20 cellular contexts compared by ENCODE assay signal in the genomic region with DNA sequence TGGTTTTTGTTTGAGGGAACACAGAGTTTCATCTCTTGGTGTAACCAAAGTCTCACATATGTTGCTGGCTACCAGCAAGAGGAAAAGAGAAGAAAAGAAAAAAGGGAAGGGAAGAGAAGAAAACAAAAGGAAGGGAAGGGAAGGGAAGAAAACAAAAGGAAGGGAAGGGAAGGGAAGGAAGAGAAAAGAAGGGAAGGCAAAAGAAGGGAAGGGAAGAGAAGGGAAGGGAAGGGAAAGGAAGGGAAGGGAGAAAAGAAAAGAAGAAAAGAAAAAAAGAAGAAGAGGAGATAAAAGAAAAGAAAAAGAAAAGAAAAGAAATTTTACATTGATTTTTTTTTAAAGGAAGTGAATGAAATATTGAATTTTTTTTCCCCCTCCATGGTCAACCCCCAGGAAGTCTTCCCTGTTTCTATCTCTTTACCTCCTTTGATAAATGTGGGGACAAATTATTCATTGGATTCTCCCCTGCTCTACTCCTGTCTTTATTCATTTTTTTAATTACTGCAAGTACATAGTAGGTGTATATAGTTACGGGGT.
DNase-seq lines count a peak whose midpoint lies in the region; ATAC-seq and TF ChIP-seq lines count a peak whose summit lies in the region.
"Had no signal": no experiment of that assay in that cellular context is flagged by ENCODE, and none has a peak within 500 bp of the region (broad histone marks: within the 10 kb centered on the region; RNA-seq: fewer than 3 reads in every experiment).

No MANE protein-coding gene starts in this region.

- no peak overlapping the region for H4K8ac ChIP-seq in trophoblast cell (ENCODE audit: low read depth, low read length)

- H2BK120ac ChIP-seq in trophoblast cell (ENCODE audit: insufficient read depth, low read length, poor library complexity): no peak overlapping the region

- H4K91ac ChIP-seq in trophoblast cell (ENCODE audit: low read depth, low read length): peak overlapping the region; percentile 5

- H3K27ac ChIP-seq in trophoblast cell (ENCODE audit: low read depth, low read length): no peak overlapping the region
- H3K27ac ChIP-seq: 22Rv1; A549; BLaER1 treated with 17β-estradiol and CSF1 and Interleukin-3, amounts not matched to agents 10 nM and 100 nM; C4-2B had no signal

- CTCF ChIA-PET in WTC11 (lab: Charles Lee): no interaction called here

- no peak overlapping the region for H4K12ac ChIP-seq in trophoblast cell (ENCODE audit: low read depth, low read length)

- no peaks in the 10 kb centered on the region for H3K4me1 Mint-ChIP-seq in activated CD4-positive, alpha-beta T cell treated with anti-CD3 and anti-CD28 coated beads, Interleukin-2, amount 10 ng/mL, durations not matched to agents 24 days and 14 days
- H3K4me1 Mint-ChIP-seq in stimulated activated naive CD8-positive, alpha-beta T cell treated with anti-CD3 and anti-CD28 coated beads, Interleukin-15, Interleukin-2, amounts not matched to agents 100 ng/mL and 50 ng/mL, for 24 hours (ENCODE audit: low read depth): no peaks in the 10 kb centered on the region
- peaks cover 15% of the 10 kb centered on the region for H3K4me1 Mint-ChIP-seq in WTC11
- H3K4me1 Mint-ChIP-seq: B cell had no signal

- no peak for ATAC-seq in stimulated activated naive CD8-positive, alpha-beta T cell treated with anti-CD3 and anti-CD28 coated beads, Interleukin-15, Interleukin-2, amounts not matched to agents 100 U/mL and 50 U/mL, for 24 hours
- ATAC-seq in WTC11: no peak
- ATAC-seq: A549; CD8-positive, alpha-beta T cell had no signal

- H3K4me2 ChIP-seq in trophoblast cell (ENCODE audit: low read length): no peak overlapping the region
- H3K4me2 ChIP-seq: BLaER1 treated with 17β-estradiol and CSF1 and Interleukin-3, amounts not matched to agents 10 nM and 100 nM had no signal

- H2AK5ac ChIP-seq in trophoblast cell (ENCODE audit: low read length): no peak overlapping the region

- no peaks in the 10 kb centered on the region for H3K79me1 ChIP-seq in trophoblast cell (ENCODE audit: low read length)

- no peak overlapping the region for H3K14ac ChIP-seq in trophoblast cell (ENCODE audit: low read length)

- POLR2A ChIA-PET in WTC11 (lab: Charles Lee): no interaction called here

- no peak overlapping the region for H3K4me3 ChIP-seq in trophoblast cell (ENCODE audit: low read depth, low read length)
- H3K4me3 ChIP-seq: A549; BLaER1 treated with 17β-estradiol and CSF1 and Interleukin-3, amounts not matched to agents 10 nM and 100 nM had no signal

- peaks cover 0 to 5% of the 10 kb centered on the region in 2 experiments for H3K4me1 ChIP-seq in trophoblast cell (ENCODE audit: control insufficient read depth in 1 of 2, insufficient read depth in 2 of 2, low read length in 2 of 2)
- H3K4me1 ChIP-seq: A549; BLaER1 treated with 17β-estradiol and CSF1 and Interleukin-3, amounts not matched to agents 10 nM and 100 nM; Caco-2 had no signal

- TF ChIP-seq CTCF in WTC11 (IDR thresholded peaks at IDR 0.05): no peak

- no peaks in the 10 kb centered on the region for H3K79me2 ChIP-seq in trophoblast cell (ENCODE audit: control insufficient read depth, insufficient read depth, low read length, poor library complexity)

- no peak overlapping the region for H3K27ac Mint-ChIP-seq in activated CD4-positive, alpha-beta T cell treated with anti-CD3 and anti-CD28 coated beads, Interleukin-2, amount 10 ng/mL, durations not matched to agents 24 days and 14 days
- peak overlapping the region; percentile 46 for H3K27ac Mint-ChIP-seq in stimulated activated naive CD8-positive, alpha-beta T cell treated with anti-CD3 and anti-CD28 coated beads, Interleukin-15, Interleukin-2, amounts not matched to agents 100 ng/mL and 50 ng/mL, for 24 hours
- H3K27ac Mint-ChIP-seq in WTC11: no peak overlapping the region
- H3K27ac Mint-ChIP-seq: B cell; CD4-positive, alpha-beta T cell; CD8-positive, alpha-beta T cell had no signal

- H3K27me3 ChIP-seq in trophoblast cell (ENCODE audit: insufficient read depth, low read length): no peaks in the 10 kb centered on the region
- H3K27me3 ChIP-seq: BLaER1 treated with 17β-estradiol and CSF1 and Interleukin-3, amounts not matched to agents 10 nM and 100 nM had no signal

- no peak overlapping the region for H2BK5ac ChIP-seq in trophoblast cell (ENCODE audit: low read depth, low read length, poor library complexity)

- H3K9me3 ChIP-seq in trophoblast cell (ENCODE audit: insufficient read depth, low read depth, low read length): no peaks in the 10 kb centered on the region
- H3K9me3 ChIP-seq: BLaER1 treated with 17β-estradiol and CSF1 and Interleukin-3, amounts not matched to agents 10 nM and 100 nM; Caco-2 had no signal

- peak; percentile 4 for DNase-seq in activated CD4-positive, alpha-beta T cell treated with anti-CD3 and anti-CD28 coated beads, Interleukin-2, amount 10 ng/mL, durations not matched to agents 24 days and 14 days
- no peak for DNase-seq in activated CD4-positive, alpha-beta T cell treated with anti-CD3 and anti-CD28 coated beads for 4 hours
- DNase-seq in stimulated activated naive CD8-positive, alpha-beta T cell treated with anti-CD3 and anti-CD28 coated beads, Interleukin-15, Interleukin-2, amounts not matched to agents 100 U/mL and 50 U/mL, for 24 hours: no peak
- DNase-seq in WTC11 (ENCODE audit: low spot score) (no peak), trophoblast cell (no peak), iPS-NIHi7 (ENCODE audit: extremely low spot score) (no peak)
- DNase-seq in stimulated activated naive CD4-positive, alpha-beta T cell (lab: John Stamatoyannopoulos, UW): no peak
- DNase-seq: AML-193; Caco-2; Calu3; CD4-positive, alpha-beta T cell; CD8-positive, alpha-beta T cell; DMS79 treated with DMSO at 0.1 percent for 48 hours; GF-D8 had no signal

- H3K18ac ChIP-seq in trophoblast cell (ENCODE audit: low read length): no peak overlapping the region

- no CpG with 5 or more reads among the region's 1 CpG for WGBS in trophoblast cell (ENCODE audit: extremely low coverage, insufficient coverage, insufficient read length)

- H3K27me3 Mint-ChIP-seq in activated CD4-positive, alpha-beta T cell treated with anti-CD3 and anti-CD28 coated beads, Interleukin-2, amount 10 ng/mL, durations not matched to agents 24 days and 14 days: no peaks in the 10 kb centered on the region
- no peaks in the 10 kb centered on the region for H3K27me3 Mint-ChIP-seq in stimulated activated naive CD8-positive, alpha-beta T cell treated with anti-CD3 and anti-CD28 coated beads, Interleukin-15, Interleukin-2, amounts not matched to agents 100 ng/mL and 50 ng/mL, for 24 hours
- no peaks in the 10 kb centered on the region for H3K27me3 Mint-ChIP-seq in WTC11 (ENCODE audit: low read depth)
- H3K27me3 Mint-ChIP-seq: B cell; CD4-positive, alpha-beta T cell had no signal

- no peaks in the 10 kb centered on the region for H3K36me3 Mint-ChIP-seq in activated CD4-positive, alpha-beta T cell treated with anti-CD3 and anti-CD28 coated beads, Interleukin-2, amount 10 ng/mL, durations not matched to agents 24 days and 14 days (ENCODE audit: low read depth)
- no peaks in the 10 kb centered on the region for H3K36me3 Mint-ChIP-seq in stimulated activated naive CD8-positive, alpha-beta T cell treated with anti-CD3 and anti-CD28 coated beads, Interleukin-15, Interleukin-2, amounts not matched to agents 100 ng/mL and 50 ng/mL, for 24 hours (ENCODE audit: low read depth)
- no peaks in the 10 kb centered on the region for H3K36me3 Mint-ChIP-seq in WTC11
- H3K36me3 Mint-ChIP-seq: CD8-positive, alpha-beta T cell had no signal

- intact Hi-C loops in activated CD4-positive, alpha-beta T cell treated with anti-CD3 and anti-CD28 coated beads, Interleukin-2, amount 10 ng/mL, durations not matched to agents 24 days and 14 days (cut with micrococcal nuclease): no loop called here

- no peaks in the 10 kb centered on the region for H3K36me3 ChIP-seq in trophoblast cell (ENCODE audit: control insufficient read depth in 1 of 2, insufficient read depth in 2 of 2, low read length in 2 of 2)
- H3K36me3 ChIP-seq: BLaER1 treated with 17β-estradiol and CSF1 and Interleukin-3, amounts not matched to agents 10 nM and 100 nM had no signal

- no peak overlapping the region for H3K9ac ChIP-seq in trophoblast cell (ENCODE audit: low read length)
- H3K9ac ChIP-seq: BLaER1 treated with 17β-estradiol and CSF1 and Interleukin-3, amounts not matched to agents 10 nM and 100 nM had no signal

- no peak overlapping the region for H3K4ac ChIP-seq in trophoblast cell (ENCODE audit: low read depth, low read length)

- no peak overlapping the region for H2BK12ac ChIP-seq in trophoblast cell (ENCODE audit: low read length)

- H3K23ac ChIP-seq in trophoblast cell (ENCODE audit: low read length): no peak overlapping the region

- peaks cover 7% of the 10 kb centered on the region for H3K9me3 Mint-ChIP-seq in activated CD4-positive, alpha-beta T cell treated with anti-CD3 and anti-CD28 coated beads, Interleukin-2, amount 10 ng/mL, durations not matched to agents 24 days and 14 days
- peaks cover 7% of the 10 kb centered on the region for H3K9me3 Mint-ChIP-seq in stimulated activated naive CD8-positive, alpha-beta T cell treated with anti-CD3 and anti-CD28 coated beads, Interleukin-15, Interleukin-2, amounts not matched to agents 100 ng/mL and 50 ng/mL, for 24 hours
- peaks cover 7% of the 10 kb centered on the region for H3K9me3 Mint-ChIP-seq in WTC11

- H2AFZ ChIP-seq in trophoblast cell (ENCODE audit: insufficient read depth, low read length, poor library complexity): no peak overlapping the region

- no peak overlapping the region for H3K4me3 Mint-ChIP-seq in activated CD4-positive, alpha-beta T cell treated with anti-CD3 and anti-CD28 coated beads, Interleukin-2, amount 10 ng/mL, durations not matched to agents 24 days and 14 days
- H3K4me3 Mint-ChIP-seq in stimulated activated naive CD8-positive, alpha-beta T cell treated with anti-CD3 and anti-CD28 coated beads, Interleukin-15, Interleukin-2, amounts not matched to agents 100 ng/mL and 50 ng/mL, for 24 hours: no peak overlapping the region
- H3K4me3 Mint-ChIP-seq in WTC11: no peak overlapping the region
- H3K4me3 Mint-ChIP-seq: B cell; CD4-positive, alpha-beta T cell; CD8-positive, alpha-beta T cell had no signal

TF ChIP-seq in WTC11, 78 proteins besides CTCF, POLR2A, EP300 and RAD21 (continues in another document):
- no peak for TF ChIP-seq ZNF423 (CRISPR knock-in tag; IDR thresholded peaks at IDR 0.05)
- TF ChIP-seq, protein P1, sequence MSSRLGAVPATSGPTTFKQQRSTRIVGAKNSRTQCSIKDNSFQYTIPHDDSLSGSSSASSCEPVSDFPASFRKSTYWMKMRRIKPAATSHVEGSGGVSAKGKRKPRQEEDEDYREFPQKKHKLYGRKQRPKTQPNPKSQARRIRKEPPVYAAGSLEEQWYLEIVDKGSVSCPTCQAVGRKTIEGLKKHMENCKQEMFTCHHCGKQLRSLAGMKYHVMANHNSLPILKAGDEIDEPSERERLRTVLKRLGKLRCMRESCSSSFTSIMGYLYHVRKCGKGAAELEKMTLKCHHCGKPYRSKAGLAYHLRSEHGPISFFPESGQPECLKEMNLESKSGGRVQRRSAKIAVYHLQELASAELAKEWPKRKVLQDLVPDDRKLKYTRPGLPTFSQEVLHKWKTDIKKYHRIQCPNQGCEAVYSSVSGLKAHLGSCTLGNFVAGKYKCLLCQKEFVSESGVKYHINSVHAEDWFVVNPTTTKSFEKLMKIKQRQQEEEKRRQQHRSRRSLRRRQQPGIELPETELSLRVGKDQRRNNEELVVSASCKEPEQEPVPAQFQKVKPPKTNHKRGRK (CRISPR knock-in tag; IDR thresholded peaks at IDR 0.05; ENCODE audit: borderline replicate concordance): peak; percentile 84; the same call in 1 of the 2 replicates
